In genomic region chr2:225660262-225661091, GRCh38 we compare ENCODE assay signal across 8 cellular contexts.
DNase-seq lines count a peak whose midpoint lies in the region; ATAC-seq lines count a peak whose summit lies in the region.

No MANE protein-coding gene starts in this region.

- no peak overlapping the region for H3K4me3 Mint-ChIP-seq in activated CD4-positive, alpha-beta T cell treated with anti-CD3 and anti-CD28 coated beads, Interleukin-2, amount 10 ng/mL, durations not matched to agents 7 days and 5 days

- POLR2A ChIA-PET in activated CD4-positive, alpha-beta T cell treated with anti-CD3 and anti-CD28 coated beads, Interleukin-2, amount 10 ng/mL, durations not matched to agents 7 days and 5 days (lab: Charles Lee) = no interaction called here

- peak; percentile 94 for ATAC-seq in HG03354 (IDR thresholded peaks at IDR 0.05; ENCODE audit: poor library complexity, severe bottlenecking, unreplicated experiment)

- H3K36me3 Mint-ChIP-seq in activated CD4-positive, alpha-beta T cell treated with anti-CD3 and anti-CD28 coated beads, Interleukin-2, amount 10 ng/mL, durations not matched to agents 7 days and 5 days (ENCODE audit: low read depth) = no peaks in the 10 kb centered on the region

- CTCF ChIA-PET in activated CD4-positive, alpha-beta T cell treated with anti-CD3 and anti-CD28 coated beads, Interleukin-2, amount 10 ng/mL, durations not matched to agents 7 days and 5 days (lab: Charles Lee) = interaction anchor here (0.6 to 1.1 kb wide), 2 partner anchors 12 to 376 kb away, joined by 3 read pairs; no protein-coding TSS in a partner anchor

- peaks cover 11% of the 10 kb centered on the region for H3K27me3 Mint-ChIP-seq in activated CD4-positive, alpha-beta T cell treated with anti-CD3 and anti-CD28 coated beads, Interleukin-2, amount 10 ng/mL, durations not matched to agents 7 days and 5 days

- peak; percentile 74 for DNase-seq in CD1c-positive myeloid dendritic cell (ENCODE audit: extremely low spot score)
- peak; percentile 41 for DNase-seq in GM19238 (ENCODE audit: insufficient read length, low spot score)
- DNase-seq in NCI-H460 (ENCODE audit: extremely low read depth, low read depth) = peak; percentile 64
- peak; percentile 83 for DNase-seq in activated CD4-positive, alpha-beta T cell treated with anti-CD3 and anti-CD28 coated beads, Interleukin-2, amount 10 ng/mL, durations not matched to agents 7 days and 5 days
- DNase-seq in dermis microvascular lymphatic vessel endothelial cell (ENCODE audit: low read depth in 2 of 2) = peak; percentile 30 to 65
- peak; percentile 86 for DNase-seq in medulla oblongata (ENCODE audit: extremely low spot score)
- peak; percentile 23 to 38 for DNase-seq in stimulated activated CD8-positive, alpha-beta memory T cell treated with anti-CD3 and anti-CD28 coated beads, Interleukin-15, amount 100 ng/mL, for 4 hours (ENCODE audit: low read depth in 2 of 2)

- no peaks in the 10 kb centered on the region for H3K9me3 Mint-ChIP-seq in activated CD4-positive, alpha-beta T cell treated with anti-CD3 and anti-CD28 coated beads, Interleukin-2, amount 10 ng/mL, durations not matched to agents 7 days and 5 days

- no peak overlapping the region for H3K27ac Mint-ChIP-seq in activated CD4-positive, alpha-beta T cell treated with anti-CD3 and anti-CD28 coated beads, Interleukin-2, amount 10 ng/mL, durations not matched to agents 7 days and 5 days

- H3K4me1 Mint-ChIP-seq in activated CD4-positive, alpha-beta T cell treated with anti-CD3 and anti-CD28 coated beads, Interleukin-2, amount 10 ng/mL, durations not matched to agents 7 days and 5 days = no peaks in the 10 kb centered on the region

Comparison
In these comparisons a context has a peak if more than half of its experiments do, and no peak if none do; other contexts are left out.
1. Peak in every context shown above with its lines: DNase-seq and ATAC-seq.
2. DNase-seq: peak in every context shown above with its lines; median percentile 86 in medulla oblongata; 83 in activated CD4-positive, alpha-beta T cell treated with anti-CD3 and anti-CD28 coated beads, Interleukin-2, amount 10 ng/mL, durations not matched to agents 7 days and 5 days; 74 in CD1c-positive myeloid dendritic cell; 64 in NCI-H460; 48 in dermis microvascular lymphatic vessel endothelial cell; 41 in GM19238; 30 in stimulated activated CD8-positive, alpha-beta memory T cell treated with anti-CD3 and anti-CD28 coated beads, Interleukin-15, amount 100 ng/mL, for 4 hours.